ENCODE assay signal across 8 cellular contexts in the genomic region with DNA sequence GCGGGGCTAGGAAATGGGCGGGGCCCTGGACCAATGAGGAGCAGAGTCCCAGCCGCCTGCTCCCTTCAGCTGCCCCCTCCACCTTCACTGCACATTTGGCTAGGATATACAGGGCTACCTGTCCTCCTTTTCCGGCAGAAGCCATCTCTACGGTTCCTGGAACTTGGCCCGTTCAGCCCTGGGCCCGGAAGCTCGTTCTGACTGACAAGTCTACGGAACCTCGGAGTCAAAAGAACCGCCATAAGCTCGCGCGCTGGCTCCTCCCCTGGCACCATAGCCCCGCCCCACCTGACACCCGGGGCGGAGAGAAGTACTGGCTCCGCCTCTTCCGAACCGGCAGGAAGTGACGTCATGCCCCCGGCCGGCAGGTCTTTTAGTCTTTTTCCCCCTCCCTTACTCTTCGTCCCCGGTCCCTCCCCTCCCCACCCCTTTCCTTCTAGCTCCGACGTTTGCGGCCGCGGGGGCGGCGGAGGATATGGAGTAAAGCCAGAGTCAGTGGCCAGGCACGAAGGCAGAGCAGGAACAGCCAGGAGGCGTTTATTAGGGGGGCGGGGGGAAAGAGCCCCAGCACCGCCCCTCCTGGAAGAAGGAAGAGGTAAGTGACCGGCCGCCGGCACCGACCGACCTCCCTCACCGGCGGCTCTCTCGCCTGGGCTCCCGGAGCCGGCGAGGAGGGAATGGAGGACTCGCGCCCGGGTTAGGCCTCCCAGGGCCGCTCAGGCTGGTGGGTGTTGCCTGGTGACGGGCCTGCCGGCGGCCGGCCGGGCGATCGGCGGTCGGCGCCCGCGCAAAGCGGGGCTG. TPM values are rescaled to one million over a fixed set of nuclear protein-coding genes. Genes with fewer than 3 reads are reported as not detected.
DNase-seq lines count a peak whose midpoint lies in the region; ATAC-seq and TF ChIP-seq lines count a peak whose summit lies in the region.

A gene (minus strand): TSS at position 278 of the 801 bp plus-strand sequence. CDS start 3 bp downstream, at position 275.
A gene with protein sequence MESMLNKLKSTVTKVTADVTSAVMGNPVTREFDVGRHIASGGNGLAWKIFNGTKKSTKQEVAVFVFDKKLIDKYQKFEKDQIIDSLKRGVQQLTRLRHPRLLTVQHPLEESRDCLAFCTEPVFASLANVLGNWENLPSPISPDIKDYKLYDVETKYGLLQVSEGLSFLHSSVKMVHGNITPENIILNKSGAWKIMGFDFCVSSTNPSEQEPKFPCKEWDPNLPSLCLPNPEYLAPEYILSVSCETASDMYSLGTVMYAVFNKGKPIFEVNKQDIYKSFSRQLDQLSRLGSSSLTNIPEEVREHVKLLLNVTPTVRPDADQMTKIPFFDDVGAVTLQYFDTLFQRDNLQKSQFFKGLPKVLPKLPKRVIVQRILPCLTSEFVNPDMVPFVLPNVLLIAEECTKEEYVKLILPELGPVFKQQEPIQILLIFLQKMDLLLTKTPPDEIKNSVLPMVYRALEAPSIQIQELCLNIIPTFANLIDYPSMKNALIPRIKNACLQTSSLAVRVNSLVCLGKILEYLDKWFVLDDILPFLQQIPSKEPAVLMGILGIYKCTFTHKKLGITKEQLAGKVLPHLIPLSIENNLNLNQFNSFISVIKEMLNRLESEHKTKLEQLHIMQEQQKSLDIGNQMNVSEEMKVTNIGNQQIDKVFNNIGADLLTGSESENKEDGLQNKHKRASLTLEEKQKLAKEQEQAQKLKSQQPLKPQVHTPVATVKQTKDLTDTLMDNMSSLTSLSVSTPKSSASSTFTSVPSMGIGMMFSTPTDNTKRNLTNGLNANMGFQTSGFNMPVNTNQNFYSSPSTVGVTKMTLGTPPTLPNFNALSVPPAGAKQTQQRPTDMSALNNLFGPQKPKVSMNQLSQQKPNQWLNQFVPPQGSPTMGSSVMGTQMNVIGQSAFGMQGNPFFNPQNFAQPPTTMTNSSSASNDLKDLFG (plus strand): TSS at position 376 of the 801 bp plus-strand sequence. CDS start 15,794 bp downstream, outside the sequence.

- H3K4me3 ChIP-seq in GM06990 (replicated peaks; ENCODE audit: low read depth, low read length) = peak within 1 kb of the TSS; percentile 89
- H3K4me3 ChIP-seq in NB4 (ENCODE audit: low read depth, low read length) = peak within 1 kb of the TSS; percentile 86

- H3K27me3 ChIP-seq in GM06990 (replicated peaks; ENCODE audit: control insufficient read depth, insufficient read depth, low read length) = no peaks in the 10 kb centered on the region

- H3K27ac Mint-ChIP-seq in activated naive CD4-positive, alpha-beta T cell treated with anti-CD3 and anti-CD28 coated beads, Interleukin-2, amount 50 U/mL, for 24 hours = peak within 1 kb of the TSS; percentile 98

- peak; percentile 98 for DNase-seq in GM06990 (ENCODE audit: extremely low read depth, insufficient read length)
- DNase-seq in NB4 (ENCODE audit: low read depth) = peak; percentile 99
- peak; percentile 93 for DNase-seq in SK-N-DZ (ENCODE audit: low spot score)
- peak; percentile 93 for DNase-seq in germinal center (ENCODE audit: low spot score)
- peak; percentile 96 for DNase-seq in non-pigmented ciliary epithelial cell (ENCODE audit: low read depth)
- DNase-seq in superior temporal gyrus (ENCODE audit: extremely low spot score) = peak; percentile 98

- no peaks in the 10 kb centered on the region for H3K36me3 ChIP-seq in GM06990 (ENCODE audit: control insufficient read depth, insufficient read depth, low read length)

- TF ChIP-seq POLR2A in NB4 (IDR thresholded peaks at IDR 0.05; ENCODE audit: extremely low read depth, insufficient read length) = peak; percentile 75

- H3K36me3 Mint-ChIP-seq in activated naive CD4-positive, alpha-beta T cell treated with anti-CD3 and anti-CD28 coated beads, Interleukin-2, amount 50 U/mL, for 24 hours = peaks cover 2% of the 10 kb centered on the region

- peak; percentile 94 for ATAC-seq in HG02571 (IDR thresholded peaks at IDR 0.05; ENCODE audit: unreplicated experiment)

- peaks cover 38% of the 10 kb centered on the region for H3K4me1 Mint-ChIP-seq in activated naive CD4-positive, alpha-beta T cell treated with anti-CD3 and anti-CD28 coated beads, Interleukin-2, amount 50 U/mL, for 24 hours

- no peaks in the 10 kb centered on the region for H3K27me3 Mint-ChIP-seq in activated naive CD4-positive, alpha-beta T cell treated with anti-CD3 and anti-CD28 coated beads, Interleukin-2, amount 50 U/mL, for 24 hours

- H3K9me3 Mint-ChIP-seq in activated naive CD4-positive, alpha-beta T cell treated with anti-CD3 and anti-CD28 coated beads, Interleukin-2, amount 50 U/mL, for 24 hours = no peaks in the 10 kb centered on the region

- peak within 1 kb of the TSS; percentile 99 for H3K4me3 Mint-ChIP-seq in activated naive CD4-positive, alpha-beta T cell treated with anti-CD3 and anti-CD28 coated beads, Interleukin-2, amount 50 U/mL, for 24 hours

- no peak for TF ChIP-seq CTCF in GM06990 (IDR thresholded peaks at IDR 0.05; ENCODE audit: insufficient read depth, low read length, poor library complexity, severe bottlenecking)
- no peak for TF ChIP-seq CTCF in NB4 (IDR thresholded peaks at IDR 0.05; ENCODE audit: low read depth, low read length)

RNA-seq across cellular contexts. Expression of the first gene that starts in this region (rescaled TPM):
- 42.3 and 108 TPM in 2 replicates for polyA plus RNA-seq in SK-N-DZ (2014; cell fraction: cytosol; rRNA removed)
- 3.3 and 6.0 TPM in 2 replicates for polyA plus RNA-seq in SK-N-DZ (2014; cell fraction: nucleus; rRNA removed)

RNA-seq across cellular contexts. Expression of the second gene that starts in this region (rescaled TPM):
- 23.2 and 36.4 TPM in 2 replicates for polyA plus RNA-seq in SK-N-DZ (2014; cell fraction: cytosol; rRNA removed)
- 37.3 and 57.9 TPM in 2 replicates for polyA plus RNA-seq in SK-N-DZ (2014; cell fraction: nucleus; rRNA removed)

Comparison
In these comparisons a context has a peak if more than half of its experiments do, and no peak if none do; other contexts are left out.
1. Peak in every context shown above with its lines: DNase-seq, ATAC-seq and H3K4me3 ChIP-seq.